1 cellular context compared by ENCODE assay signal in genomic region chr12:65986047-65986446, GRCh38.
TF ChIP-seq lines count a peak whose summit lies in the region.

No MANE protein-coding gene starts in this region.

TF ChIP-seq in HepG2, 621 proteins besides CTCF, POLR2A, EP300 and RAD21 (continued from another document):
- peak; percentile 25; the same call in 1 of the 2 replicates for TF ChIP-seq HNF4A (CRISPR knock-in tag; IDR thresholded peaks at IDR 0.05)
- no peak for TF ChIP-seq MXD1 (CRISPR knock-in tag; IDR thresholded peaks at IDR 0.05)
- no peak for TF ChIP-seq NFKBIZ (CRISPR knock-in tag; IDR thresholded peaks at IDR 0.05)
- TF ChIP-seq FOXO4 (CRISPR knock-in tag; conservative IDR thresholded peaks at IDR 0.05): no peak
- TF ChIP-seq, protein P1, sequence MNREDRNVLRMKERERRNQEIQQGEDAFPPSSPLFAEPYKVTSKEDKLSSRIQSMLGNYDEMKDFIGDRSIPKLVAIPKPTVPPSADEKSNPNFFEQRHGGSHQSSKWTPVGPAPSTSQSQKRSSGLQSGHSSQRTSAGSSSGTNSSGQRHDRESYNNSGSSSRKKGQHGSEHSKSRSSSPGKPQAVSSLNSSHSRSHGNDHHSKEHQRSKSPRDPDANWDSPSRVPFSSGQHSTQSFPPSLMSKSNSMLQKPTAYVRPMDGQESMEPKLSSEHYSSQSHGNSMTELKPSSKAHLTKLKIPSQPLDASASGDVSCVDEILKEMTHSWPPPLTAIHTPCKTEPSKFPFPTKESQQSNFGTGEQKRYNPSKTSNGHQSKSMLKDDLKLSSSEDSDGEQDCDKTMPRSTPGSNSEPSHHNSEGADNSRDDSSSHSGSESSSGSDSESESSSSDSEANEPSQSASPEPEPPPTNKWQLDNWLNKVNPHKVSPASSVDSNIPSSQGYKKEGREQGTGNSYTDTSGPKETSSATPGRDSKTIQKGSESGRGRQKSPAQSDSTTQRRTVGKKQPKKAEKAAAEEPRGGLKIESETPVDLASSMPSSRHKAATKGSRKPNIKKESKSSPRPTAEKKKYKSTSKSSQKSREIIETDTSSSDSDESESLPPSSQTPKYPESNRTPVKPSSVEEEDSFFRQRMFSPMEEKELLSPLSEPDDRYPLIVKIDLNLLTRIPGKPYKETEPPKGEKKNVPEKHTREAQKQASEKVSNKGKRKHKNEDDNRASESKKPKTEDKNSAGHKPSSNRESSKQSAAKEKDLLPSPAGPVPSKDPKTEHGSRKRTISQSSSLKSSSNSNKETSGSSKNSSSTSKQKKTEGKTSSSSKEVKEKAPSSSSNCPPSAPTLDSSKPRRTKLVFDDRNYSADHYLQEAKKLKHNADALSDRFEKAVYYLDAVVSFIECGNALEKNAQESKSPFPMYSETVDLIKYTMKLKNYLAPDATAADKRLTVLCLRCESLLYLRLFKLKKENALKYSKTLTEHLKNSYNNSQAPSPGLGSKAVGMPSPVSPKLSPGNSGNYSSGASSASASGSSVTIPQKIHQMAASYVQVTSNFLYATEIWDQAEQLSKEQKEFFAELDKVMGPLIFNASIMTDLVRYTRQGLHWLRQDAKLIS (CRISPR knock-in tag; IDR thresholded peaks at IDR 0.05): no peak
- TF ChIP-seq SMARCE1 (IDR thresholded peaks at IDR 0.05; ENCODE audit: borderline replicate concordance): no peak
- no peak for TF ChIP-seq ZNF160 (CRISPR knock-in tag; IDR thresholded peaks at IDR 0.05)
- no peak for TF ChIP-seq ZNF569 (CRISPR knock-in tag; IDR thresholded peaks at IDR 0.05; ENCODE audit: borderline replicate concordance)
